ENCODE assay signal across 20 cellular contexts in the genomic region with DNA sequence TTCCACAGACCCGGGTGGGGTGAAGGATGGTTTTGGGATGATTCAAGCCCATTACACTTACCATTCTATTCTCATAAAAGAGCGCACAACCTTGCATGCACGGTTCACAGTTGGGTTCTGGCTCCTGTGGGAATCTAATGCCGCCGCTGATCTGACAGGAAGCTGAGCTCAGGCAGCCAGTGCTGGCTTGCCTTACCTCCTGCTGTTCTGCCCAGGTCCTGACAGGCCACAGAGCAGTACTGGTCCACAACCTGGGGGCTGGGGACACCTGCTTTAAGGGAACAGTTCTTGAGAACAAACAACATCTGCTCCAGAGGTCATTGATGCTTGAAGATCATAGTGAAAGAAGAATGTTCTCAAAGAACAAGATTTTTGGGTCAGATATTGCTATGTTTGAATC. TPM values are rescaled to one million over a fixed set of nuclear protein-coding genes. Genes with fewer than 3 reads are reported as not detected.
DNase-seq lines count a peak whose midpoint lies in the region; ATAC-seq lines count a peak whose summit lies in the region.
"Had no signal": no experiment of that assay in that cellular context is flagged by ENCODE, and none has a peak within 500 bp of the region (broad histone marks: within the 10 kb centered on the region; RNA-seq: fewer than 3 reads in every experiment).

No MANE protein-coding gene starts in this region.

- no peak overlapping the region for H3K4me3 Mint-ChIP-seq in T-helper 2 cell treated with Interferon-gamma antibody and Interleukin-4, amounts not matched to agents 5 μg/mL and 100 μg/mL, for 36 hours
- H3K4me3 Mint-ChIP-seq: natural killer cell treated with Interleukin-12 subunit alpha and Interleukin-12 subunit beta and Interleukin-15 and Interleukin-18, amount 100 ng/mL, for 72 hours; T-helper 17 cell had no signal

- no peak overlapping the region for H3K27ac Mint-ChIP-seq in T-helper 2 cell treated with Interferon-gamma antibody and Interleukin-4, amounts not matched to agents 5 μg/mL and 100 μg/mL, for 36 hours
- H3K27ac Mint-ChIP-seq: natural killer cell treated with Interleukin-12 subunit alpha and Interleukin-12 subunit beta and Interleukin-15 and Interleukin-18, amount 100 ng/mL, for 72 hours; T-helper 17 cell had no signal

- peaks cover 20% of the 10 kb centered on the region for H3K27me3 Mint-ChIP-seq in T-helper 2 cell treated with Interferon-gamma antibody and Interleukin-4, amounts not matched to agents 5 μg/mL and 100 μg/mL, for 36 hours (ENCODE audit: low read depth)

- ATAC-seq in GM18498 (IDR thresholded peaks at IDR 0.05; ENCODE audit: unreplicated experiment) (peak; percentile 67), GM21526 (IDR thresholded peaks at IDR 0.05; ENCODE audit: low FRiP score, unreplicated experiment) (peak; percentile 57), HG03354 (IDR thresholded peaks at IDR 0.05; ENCODE audit: poor library complexity, severe bottlenecking, unreplicated experiment) (peak; percentile 66), esophagus mucosa (peak; percentile 27), HG03280 (IDR thresholded peaks at IDR 0.05; ENCODE audit: unreplicated experiment) (no peak)
- ATAC-seq: natural killer cell treated with Interleukin-12 subunit alpha and Interleukin-12 subunit beta and Interleukin-15 and Interleukin-18, amount 100 ng/mL, for 72 hours; T-helper 17 cell had no signal

- H3K9me3 Mint-ChIP-seq in T-helper 2 cell treated with Interferon-gamma antibody and Interleukin-4, amounts not matched to agents 5 μg/mL and 100 μg/mL, for 36 hours, result no peaks in the 10 kb centered on the region
- H3K9me3 Mint-ChIP-seq: natural killer cell treated with Interleukin-12 subunit alpha and Interleukin-12 subunit beta and Interleukin-15 and Interleukin-18, amount 100 ng/mL, for 72 hours had no signal

- H3K36me3 Mint-ChIP-seq in T-helper 2 cell treated with Interferon-gamma antibody and Interleukin-4, amounts not matched to agents 5 μg/mL and 100 μg/mL, for 36 hours (ENCODE audit: low read depth), result no peaks in the 10 kb centered on the region
- H3K36me3 Mint-ChIP-seq: natural killer cell treated with Interleukin-12 subunit alpha and Interleukin-12 subunit beta and Interleukin-15 and Interleukin-18, amount 100 ng/mL, for 72 hours had no signal

- no peaks in the 10 kb centered on the region for H3K4me1 Mint-ChIP-seq in T-helper 2 cell treated with Interferon-gamma antibody and Interleukin-4, amounts not matched to agents 5 μg/mL and 100 μg/mL, for 36 hours (ENCODE audit: low read depth)
- H3K4me1 Mint-ChIP-seq: T-helper 17 cell had no signal

- DNase-seq in amniotic stem cell (lab: John Stamatoyannopoulos, UW) (no peak), globus pallidus (ENCODE audit: low spot score) (no peak)
- DNase-seq in T-helper 2 cell treated with Interferon-gamma antibody and Interleukin-4, amounts not matched to agents 5 μg/mL and 100 μg/mL, for 36 hours (ENCODE audit: low spot score), result no peak
- DNase-seq: activated CD4-positive, alpha-beta T cell treated with anti-CD3 and anti-CD28 coated beads for 4 hours; activated T-cell treated with anti-CD3 and anti-CD28 coated beads, Interleukin-2, amount 50 U/mL, for 48 hours; AML-193; DMS 273 treated with DMSO at 0.1 percent for 48 hours; NCI-H1092 treated with DMSO at 0.1 percent for 48 hours; NCI-H526 treated with DMSO at 0.1 percent for 48 hours; retina; stimulated activated CD4-positive, alpha-beta T cell treated with anti-CD3 and anti-CD28 coated beads, Interleukin-2, amount 100 ng/mL, for 48 hours; T-helper 17 cell; trophoblast cell had no signal

RNA-seq across cellular contexts. Expression of gene HS3ST1, which starts 8.0 kb away (rescaled TPM):
- total RNA-seq in esophagus mucosa, result 18.7 TPM
- total RNA-seq: chondrocyte; natural killer cell treated with Interleukin-12 subunit alpha and Interleukin-12 subunit beta and Interleukin-15 and Interleukin-18, amount 100 ng/mL, for 72 hours; T-helper 17 cell had no signal
